In the genomic region with DNA sequence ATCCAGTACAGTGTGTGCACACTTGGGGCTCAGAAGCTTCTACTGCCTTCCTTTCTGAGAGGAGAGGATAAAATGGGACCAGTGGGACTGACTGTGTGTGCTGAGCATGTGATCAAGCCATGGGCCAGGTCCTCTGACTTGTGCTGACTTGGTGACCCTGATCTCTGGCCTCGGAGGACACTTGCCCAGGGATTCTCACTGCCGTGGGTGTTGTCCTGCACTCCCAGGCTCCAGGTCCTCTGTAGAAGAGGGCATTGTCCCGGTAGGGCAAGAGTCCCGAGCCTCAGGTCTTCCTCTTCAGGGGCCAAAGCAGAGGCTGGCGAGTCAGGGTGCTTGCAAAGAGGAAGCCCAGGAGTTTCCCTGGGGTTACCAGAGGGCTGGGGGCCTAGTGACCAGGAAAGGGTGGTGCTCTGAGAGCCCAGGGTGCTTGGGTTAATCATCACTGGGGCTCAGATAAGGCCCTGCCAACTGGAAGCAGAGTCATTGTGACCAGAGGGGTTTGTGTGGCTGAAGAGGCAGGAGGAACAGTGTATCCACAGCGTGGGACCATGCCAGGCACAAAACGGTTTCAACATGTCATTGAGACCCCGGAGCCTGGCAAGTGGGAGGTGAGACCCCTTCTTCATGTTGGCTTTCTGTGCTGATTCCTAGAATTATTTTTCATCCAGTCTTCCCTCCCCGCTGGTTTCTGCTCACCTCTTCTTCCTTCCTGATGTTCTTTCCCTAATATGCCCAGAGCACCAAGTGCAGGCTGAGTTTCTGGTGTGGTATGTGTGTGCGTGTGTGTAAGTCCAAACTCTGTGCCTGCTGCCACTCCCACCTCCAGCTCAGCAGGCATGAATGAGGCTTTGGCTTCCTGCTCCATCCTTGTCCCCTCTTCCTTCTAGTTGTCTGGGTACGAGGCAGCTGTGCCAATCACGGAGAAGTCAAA, we compare ENCODE assay signal across 11 cellular contexts. TPM values are rescaled to one million over a fixed set of nuclear protein-coding genes. Genes with fewer than 3 reads are reported as not detected.
DNase-seq lines count a peak whose midpoint lies in the region; ATAC-seq and TF ChIP-seq lines count a peak whose summit lies in the region.
"Had no signal": no experiment of that assay in that cellular context is flagged by ENCODE, and none has a peak within 500 bp of the region (broad histone marks: within the 10 kb centered on the region; RNA-seq: fewer than 3 reads in every experiment).

TSS of gene GCKR (plus strand) at position 483 of the 931 bp plus-strand sequence. CDS start at position 549, 66 bp downstream.

- POLR2A ChIA-PET in A673 (lab: Charles Lee; ENCODE audit: low non-redundant PET), result no interaction called here

- H3K36me3 ChIP-seq in A673 (ENCODE audit: insufficient read depth, low read length, poor library complexity, severe bottlenecking) (no peaks in the 10 kb centered on the region), HAP-1 (replicated peaks) (no peaks in the 10 kb centered on the region; the same call in 1 of the 2 replicates), adipocyte (ENCODE audit: control insufficient read depth, insufficient read depth, low read length, severe bottlenecking) (peaks cover 15% of the 10 kb centered on the region)

- BruUV-seq in A673 (replicated peaks; lab: Mats Ljungman, UMichigan), result no TSS peak

- in situ Hi-C loops in HAP-1 (cut with MboI; ENCODE audit: low sequenced_read_pairs), result no loop called here

- peaks cover 35% of the 10 kb centered on the region for H3K27me3 ChIP-seq in A673 (replicated peaks; ENCODE audit: insufficient read depth, low read depth, low read length, poor library complexity)
- no peaks in the 10 kb centered on the region for H3K27me3 ChIP-seq in HAP-1 (ENCODE audit: low read depth)
- H3K27me3 ChIP-seq in adipocyte (replicated peaks; ENCODE audit: control insufficient read depth, insufficient read depth, low read length), result no peaks in the 10 kb centered on the region

- peak within 1 kb of the TSS; percentile 65 for H3K4me3 ChIP-seq in A673 (ENCODE audit: low read depth, low read length, poor library complexity, severe bottlenecking)
- peak within 1 kb of the TSS; percentile 51; the same call in 1 of the 2 replicates for H3K4me3 ChIP-seq in HAP-1
- peak within 1 kb of the TSS; percentile 77 for H3K4me3 ChIP-seq in adipocyte (ENCODE audit: low read length)

- H3K9me3 ChIP-seq in A673 (ENCODE audit: low read depth, low read length, poor library complexity, severe bottlenecking), result no peaks in the 10 kb centered on the region
- H3K9me3 ChIP-seq in HAP-1, result no peaks in the 10 kb centered on the region
- H3K9me3 ChIP-seq in adipocyte (ENCODE audit: control insufficient read depth, low read length), result no peaks in the 10 kb centered on the region

- H3K9ac ChIP-seq in adipocyte (ENCODE audit: low read length), result peak within 1 kb of the TSS; percentile 88

- TF ChIP-seq CTCF in A673 (conservative IDR thresholded peaks at IDR 0.05; ENCODE audit: low read depth, low read length), result no peak

- no peaks in the 10 kb centered on the region for H3K4me1 ChIP-seq in A673 (ENCODE audit: insufficient read depth, low read length, poor library complexity, severe bottlenecking)
- peaks cover 10% of the 10 kb centered on the region for H3K4me1 ChIP-seq in HAP-1
- H3K4me1 ChIP-seq in adipocyte (ENCODE audit: control insufficient read depth, insufficient read depth, low read length), result peaks cover 28% of the 10 kb centered on the region

- ATAC-seq in left colon (peak; percentile 67), HG02678 (IDR thresholded peaks at IDR 0.05; ENCODE audit: unreplicated experiment) (no peak), HG03442 (IDR thresholded peaks at IDR 0.05; ENCODE audit: unreplicated experiment) (no peak)

- DNase-seq in A673 (ENCODE audit: low spot score) (no peak), HAP-1 (ENCODE audit: low spot score in 2 of 2) (no peak), adipocyte (ENCODE audit: low read depth) (peak; percentile 27), left colon (no peak), NCI-H2171 treated with DMSO at 0.1 percent for 48 hours (lab: John Stamatoyannopoulos, UW) (no peak), activated gamma-delta T cell (lab: John Stamatoyannopoulos, UW) (no peak)
- DNase-seq: GDM1; NCI-H82; stimulated activated naive CD4-positive, alpha-beta T cell treated with Interleukin-2 at 50 U/mL for 16 hours had no signal

- intact Hi-C loops in A673 (cut with micrococcal nuclease; ENCODE audit: unreplicated experiment), result no loop called here
- intact Hi-C loops in left colon (cut with DNase I, micrococcal nuclease), result no loop called here

- no peak within 1 kb of the TSS for H3K27ac ChIP-seq in A673 (ENCODE audit: low read depth, low read length, poor library complexity, severe bottlenecking)

- CTCF ChIA-PET in A673 (lab: Charles Lee), result no interaction called here

RNA-seq across cellular contexts. Expression of gene GCKR, which starts in this region (rescaled TPM):
- total RNA-seq in A673 (2021) (not detected in 2 replicates), left colon (not detected)

Comparison
In these comparisons a context has a peak if more than half of its experiments do, and no peak if none do; other contexts are left out.
1. Peak in ATAC-seq in left colon; RNA of the gene not detected or under 1 TPM.